In genomic region chr3:186783731-186784515, GRCh38 we compare ENCODE assay signal across 8 cellular contexts. TPM values are rescaled to one million over a fixed set of nuclear protein-coding genes. Genes with fewer than 3 reads are reported as not detected.
DNase-seq lines count a peak whose midpoint lies in the region; ATAC-seq, FAIRE-seq and TF ChIP-seq lines count a peak whose summit lies in the region.

No MANE protein-coding gene starts in this region.

- peaks cover 51% of the 10 kb centered on the region for H3K4me1 ChIP-seq in HepG2 (ENCODE audit: insufficient read depth, low read length)

- peaks cover 35% of the 10 kb centered on the region for H3K79me2 ChIP-seq in HepG2 (ENCODE audit: insufficient read depth, low read length)

- TSS peak; percentile 63 for BruUV-seq in HepG2 (replicated peaks; lab: Mats Ljungman, UMichigan)

- intact Hi-C loops in HepG2 (cut with micrococcal nuclease; ENCODE audit: unreplicated experiment): no loop called here

- ATAC-seq in GM18520 (IDR thresholded peaks at IDR 0.05; ENCODE audit: unreplicated experiment): peak; percentile 26
- ATAC-seq in HG03064 (IDR thresholded peaks at IDR 0.05; ENCODE audit: low read depth, unreplicated experiment): peak; percentile 75
- peak; percentile 82 for ATAC-seq in HepG2

- in situ Hi-C loops in HepG2 (cut with HindIII; ENCODE audit: extremely low pct_ligation_motif_present, low pct_unique_long_range_greater_than_20kb): no loop called here

- peak overlapping the region; percentile 82 for H3K4me2 ChIP-seq in HepG2 (ENCODE audit: low read depth, low read length)

- H3K9me3 ChIP-seq in HepG2 (ENCODE audit: low read length): no peaks in the 10 kb centered on the region

- no peaks in the 10 kb centered on the region; a peak in 1 of 5 replicates for H3K27me3 ChIP-seq in HepG2 (ENCODE audit: control insufficient read depth in 1 of 2, insufficient read depth in 2 of 2, low read length in 2 of 2)

- no peak for TF ChIP-seq CTCF in HepG2 (CRISPR knock-in tag; IDR thresholded peaks at IDR 0.05)

- TF ChIP-seq EP300 in HepG2 (IDR thresholded peaks at IDR 0.05; ENCODE audit: low read depth in 2 of 2, low read length in 2 of 2) (no peak), HepG2 (CRISPR knock-in tag; IDR thresholded peaks at IDR 0.05; ENCODE audit: borderline replicate concordance) (no peak)

- POLR2A ChIA-PET in HepG2 (lab: Yijun Ruan, JAX): interaction anchor here (0.7 to 3.6 kb wide), 33 partner anchors 14 to 258 kb away, joined by 3 to 26 read pairs (median 5); partner anchors contain the start of genes DNAJB11 and RFC4

- WGBS in HepG2 (ENCODE audit: low lambda C conversion rate): under 1% methylated on average over 25 of the region's 56 CpGs

- peak overlapping the region; percentile 91 to 98 (median 95) for H3K4me3 ChIP-seq in HepG2 (replicated peaks in 1 of 3; ENCODE audit: insufficient read depth in 1 of 3, low read depth in 2 of 3, low read length in 3 of 3)

- peaks cover 55% of the 10 kb centered on the region for H4K20me1 ChIP-seq in HepG2 (ENCODE audit: insufficient read depth, low read length)

- TF ChIP-seq RAD21 in HepG2 (CRISPR knock-in tag; IDR thresholded peaks at IDR 0.05): peak; percentile 57; the same call in 1 of the 2 replicates

- H3K9ac ChIP-seq in HepG2 (ENCODE audit: insufficient read depth, low read depth, low read length): peak overlapping the region; percentile 100

- FAIRE-seq in HepG2 (lab: Jason Lieb, UNC): no peak

- peaks cover 14 to 49% of the 10 kb centered on the region in 2 experiments for H3K36me3 ChIP-seq in HepG2 (replicated peaks in 1 of 2; ENCODE audit: control insufficient read depth in 1 of 2, insufficient read depth in 2 of 2, low read length in 2 of 2)

- peak overlapping the region; percentile 99 for H3K27ac ChIP-seq in HepG2 (ENCODE audit: extremely low read length, insufficient read depth, low read length)

- CTCF ChIA-PET in HepG2 (lab: Yijun Ruan, JAX; ENCODE audit: low intra/inter-chr PET ratio, low total read pairs): no interaction called here

- no peak; a peak in 3 of 4 replicates for TF ChIP-seq POLR2A in HepG2 (IDR thresholded peaks at IDR 0.05; ENCODE audit: insufficient read depth in 1 of 2, low read depth in 2 of 2, low read length in 2 of 2)

- H2AFZ ChIP-seq in HepG2 (ENCODE audit: low read length): no peak overlapping the region

- DNase-seq in A172 (ENCODE audit: low spot score) (peak; percentile 59), NCI-H345 (lab: John Stamatoyannopoulos, UW) (peak; percentile 87), dermis blood vessel endothelial cell (peak; percentile 88), HepG2 (ENCODE audit: low spot score) (peak; percentile 46)
- peak; percentile 79 for DNase-seq in activated CD4-positive, alpha-beta T cell treated with anti-CD3 and anti-CD28 coated beads, Interleukin-2, amount 50 U/mL, for 1 hour
- peak; percentile 57 to 69 for DNase-seq in stimulated activated CD4-positive, alpha-beta T cell treated with anti-CD3 and anti-CD28 coated beads, Interleukin-2, amount 100 ng/mL, for 48 hours

TF ChIP-seq in HepG2, 621 proteins besides CTCF, POLR2A, EP300 and RAD21 (continues in another document):
- TF ChIP-seq ZNF543 (CRISPR knock-in tag; IDR thresholded peaks at IDR 0.05) (peak; percentile 44; the same call in 1 of the 2 replicates), ZNF296 (CRISPR knock-in tag; conservative IDR thresholded peaks at IDR 0.05) (0 out of 2 replicates have a peak, but pooled peaks have one; percentile 65), KDM5A (IDR thresholded peaks at IDR 0.05; ENCODE audit: borderline replicate concordance, low read length) (peak; percentile 59), PAX8 (CRISPR knock-in tag; IDR thresholded peaks at IDR 0.05; ENCODE audit: borderline replicate concordance) (no peak), ZSCAN29 (CRISPR knock-in tag; conservative IDR thresholded peaks at IDR 0.05) (no peak), ZNF616 (CRISPR knock-in tag; IDR thresholded peaks at IDR 0.05; ENCODE audit: low read depth) (peak; percentile 44; the same call in 1 of the 2 replicates), ZNF10 (CRISPR knock-in tag; IDR thresholded peaks at IDR 0.05; ENCODE audit: borderline replicate concordance, low read depth) (no peak)

RNA-seq across cellular contexts. Expression of gene EIF4A2, which starts 0.5 kb away (rescaled TPM):
- 384 and 473 TPM in 2 replicates for total RNA-seq in A172 (2014; rRNA removed; shearing (Covaris generic))
- 564 and 1,344 TPM in 2 replicates for total RNA-seq in dermis blood vessel endothelial cell
- 446 and 480 TPM in 2 replicates for total RNA-seq in HepG2 (2016; rRNA removed; fragmentation: Illumina TruSeq; extraction: Trizol)
- 146 and 165 TPM in 2 replicates for total RNA-seq in HepG2 (2016; cell fraction: cytosol; rRNA removed; fragmentation: Illumina TruSeq; extraction: Trizol; ENCODE audit: low read depth)
- total RNA-seq in HepG2 (2016; cell fraction: insoluble cytoplasmic fraction; rRNA removed; fragmentation: Illumina TruSeq; extraction: Trizol): 450 and 480 TPM in 2 replicates
- 286 and 327 TPM in 2 replicates for total RNA-seq in HepG2 (2016; cell fraction: membrane; rRNA removed; fragmentation: Illumina TruSeq; extraction: Trizol)
- 656 and 709 TPM in 2 replicates for total RNA-seq in HepG2 (2016; cell fraction: nucleus; rRNA removed; fragmentation: Illumina TruSeq; extraction: Trizol)
- 475 and 596 TPM in 2 replicates for polyA plus RNA-seq in HepG2 (2011; rRNA removed)
- 247 and 610 TPM in 2 replicates for polyA plus RNA-seq in HepG2 (2011; cell fraction: cytosol; rRNA removed)
- polyA plus RNA-seq in HepG2 (2011; cell fraction: nucleus; rRNA removed): 443 and 672 TPM in 2 replicates
- polyA plus RNA-seq in HepG2 (2012): 536 and 611 TPM in 2 replicates
- 52.8 and 60.6 TPM in 2 replicates for polyA plus RNA-seq in HepG2 (2016; cell fraction: cytosol; fragmentation: Illumina TruSeq; extraction: Trizol; ENCODE audit: low read depth)
- polyA plus RNA-seq in HepG2 (2016; cell fraction: insoluble cytoplasmic fraction; fragmentation: Illumina TruSeq; extraction: Trizol; ENCODE audit: low read depth): 340 and 366 TPM in 2 replicates
- polyA plus RNA-seq in HepG2 (2016; cell fraction: membrane; fragmentation: Illumina TruSeq; extraction: Trizol; ENCODE audit: low read depth): 139 and 154 TPM in 2 replicates
- polyA plus RNA-seq in HepG2 (2016; cell fraction: nucleus; fragmentation: Illumina TruSeq; extraction: Trizol; ENCODE audit: insufficient read depth, low read depth): 727 and 748 TPM in 2 replicates
- polyA minus RNA-seq in HepG2 (2011; rRNA and poly(A)+ RNA removed; ENCODE audit: low replicate concordance): 191 and 270 TPM in 2 replicates
- polyA minus RNA-seq in HepG2 (2011; cell fraction: cytosol; rRNA and poly(A)+ RNA removed): 288 and 321 TPM in 2 replicates
- 1,137 and 1,381 TPM in 2 replicates for polyA minus RNA-seq in HepG2 (2011; cell fraction: nucleus; rRNA and poly(A)+ RNA removed)

RNA-seq across cellular contexts. Expression of gene RFC4, which starts 22.4 kb away (rescaled TPM):
- total RNA-seq in A172 (2014; rRNA removed; shearing (Covaris generic)): 141 and 172 TPM in 2 replicates
- total RNA-seq in dermis blood vessel endothelial cell: 27.9 and 32.0 TPM in 2 replicates
- 103 and 109 TPM in 2 replicates for total RNA-seq in HepG2 (2016; rRNA removed; fragmentation: Illumina TruSeq; extraction: Trizol)
- total RNA-seq in HepG2 (2016; cell fraction: cytosol; rRNA removed; fragmentation: Illumina TruSeq; extraction: Trizol; ENCODE audit: low read depth): 40.2 and 42.1 TPM in 2 replicates
- total RNA-seq in HepG2 (2016; cell fraction: insoluble cytoplasmic fraction; rRNA removed; fragmentation: Illumina TruSeq; extraction: Trizol): 106 and 115 TPM in 2 replicates
- total RNA-seq in HepG2 (2016; cell fraction: membrane; rRNA removed; fragmentation: Illumina TruSeq; extraction: Trizol): 31.0 and 31.4 TPM in 2 replicates
- 68.8 and 77.7 TPM in 2 replicates for total RNA-seq in HepG2 (2016; cell fraction: nucleus; rRNA removed; fragmentation: Illumina TruSeq; extraction: Trizol)
- 15.1 and 18.5 TPM in 2 replicates for polyA plus RNA-seq in HepG2 (2011; rRNA removed)
- polyA plus RNA-seq in HepG2 (2011; cell fraction: cytosol; rRNA removed): 7.9 and 8.6 TPM in 2 replicates
- 32.1 and 36.9 TPM in 2 replicates for polyA plus RNA-seq in HepG2 (2011; cell fraction: nucleus; rRNA removed)
- polyA plus RNA-seq in HepG2 (2012): 26.8 and 40.8 TPM in 2 replicates
- 9.3 and 10.4 TPM in 2 replicates for polyA plus RNA-seq in HepG2 (2016; cell fraction: cytosol; fragmentation: Illumina TruSeq; extraction: Trizol; ENCODE audit: low read depth)
- 97.0 and 99.6 TPM in 2 replicates for polyA plus RNA-seq in HepG2 (2016; cell fraction: insoluble cytoplasmic fraction; fragmentation: Illumina TruSeq; extraction: Trizol; ENCODE audit: low read depth)
- 10.8 and 11.9 TPM in 2 replicates for polyA plus RNA-seq in HepG2 (2016; cell fraction: membrane; fragmentation: Illumina TruSeq; extraction: Trizol; ENCODE audit: low read depth)
- 133 and 142 TPM in 2 replicates for polyA plus RNA-seq in HepG2 (2016; cell fraction: nucleus; fragmentation: Illumina TruSeq; extraction: Trizol; ENCODE audit: insufficient read depth, low read depth)
- polyA minus RNA-seq in HepG2 (2011; rRNA and poly(A)+ RNA removed; ENCODE audit: low replicate concordance): 2.1 and 21.7 TPM in 2 replicates
- 4.9 and 11.6 TPM in 2 replicates for polyA minus RNA-seq in HepG2 (2011; cell fraction: cytosol; rRNA and poly(A)+ RNA removed)
- 11.7 and 14.3 TPM in 2 replicates for polyA minus RNA-seq in HepG2 (2011; cell fraction: nucleus; rRNA and poly(A)+ RNA removed)

RNA-seq across cellular contexts. Expression of gene ADIPOQ, which starts 58.6 kb away (rescaled TPM):
- total RNA-seq in A172 (2014; rRNA removed; shearing (Covaris generic)): not detected in 2 replicates
- total RNA-seq in dermis blood vessel endothelial cell (not detected in 2 replicates), HepG2 (2016; rRNA removed; fragmentation: Illumina TruSeq; extraction: Trizol) (not detected in 2 replicates)
- not detected in 2 replicates for total RNA-seq in HepG2 (2016; cell fraction: cytosol; rRNA removed; fragmentation: Illumina TruSeq; extraction: Trizol; ENCODE audit: low read depth)
- total RNA-seq in HepG2 (2016; cell fraction: insoluble cytoplasmic fraction; rRNA removed; fragmentation: Illumina TruSeq; extraction: Trizol): not detected in 2 replicates
- not detected in 2 replicates for total RNA-seq in HepG2 (2016; cell fraction: membrane; rRNA removed; fragmentation: Illumina TruSeq; extraction: Trizol)
- total RNA-seq in HepG2 (2016; cell fraction: nucleus; rRNA removed; fragmentation: Illumina TruSeq; extraction: Trizol): not detected in 2 replicates
- polyA plus RNA-seq in HepG2 (2011; rRNA removed): not detected in 2 replicates
- polyA plus RNA-seq in HepG2 (2011; cell fraction: cytosol; rRNA removed): not detected in 2 replicates
- not detected in 2 replicates for polyA plus RNA-seq in HepG2 (2011; cell fraction: nucleus; rRNA removed)
- polyA plus RNA-seq in HepG2 (2012): not detected in 2 replicates
- not detected in 2 replicates for polyA plus RNA-seq in HepG2 (2016; cell fraction: cytosol; fragmentation: Illumina TruSeq; extraction: Trizol; ENCODE audit: low read depth)
- not detected in 2 replicates for polyA plus RNA-seq in HepG2 (2016; cell fraction: insoluble cytoplasmic fraction; fragmentation: Illumina TruSeq; extraction: Trizol; ENCODE audit: low read depth)
- polyA plus RNA-seq in HepG2 (2016; cell fraction: membrane; fragmentation: Illumina TruSeq; extraction: Trizol; ENCODE audit: low read depth): not detected in 2 replicates
- not detected in 2 replicates for polyA plus RNA-seq in HepG2 (2016; cell fraction: nucleus; fragmentation: Illumina TruSeq; extraction: Trizol; ENCODE audit: insufficient read depth, low read depth)
- polyA minus RNA-seq in HepG2 (2011; rRNA and poly(A)+ RNA removed; ENCODE audit: low replicate concordance): not detected in 2 replicates
- polyA minus RNA-seq in HepG2 (2011; cell fraction: cytosol; rRNA and poly(A)+ RNA removed): not detected in 2 replicates
- not detected in 2 replicates for polyA minus RNA-seq in HepG2 (2011; cell fraction: nucleus; rRNA and poly(A)+ RNA removed)

Comparison
In these comparisons a context has a peak if more than half of its experiments do, and no peak if none do; other contexts are left out.
1. Peak in every context shown above with its lines: DNase-seq, ATAC-seq, H3K4me3 ChIP-seq and H3K27ac ChIP-seq.
2. ATAC-seq: peak in every context shown above with its lines; median percentile 82 in HepG2; 75 in HG03064; 26 in GM18520.